ENCODE assay signal across 29 cellular contexts in genomic region chrX:119478504-119478903, GRCh38. TPM values are rescaled to one million over a fixed set of nuclear protein-coding genes. Genes with fewer than 3 reads are reported as not detected.
A peak's percentile ranks its signal among the peaks of the same experiment; 100 is the strongest.
DNase-seq lines count a peak whose midpoint lies in the region; ATAC-seq, FAIRE-seq and TF ChIP-seq lines count a peak whose summit lies in the region.
"Had no signal": no experiment of that assay in that cellular context is flagged by ENCODE, and none has a peak within 500 bp of the region (broad histone marks: within the 10 kb centered on the region; RNA-seq: fewer than 3 reads in every experiment).

No MANE protein-coding gene starts in this region.

- H4K91ac ChIP-seq in mesenchymal stem cell (ENCODE audit: low read length), result no peak overlapping the region

- 14% methylated on average over 4 of the region's 4 CpGs for WGBS in K562 (ENCODE audit: insufficient coverage, low coverage, missing lambda C conversion rate)
- no CpG with 5 or more reads among the region's 4 CpGs for WGBS in mesenchymal stem cell

- TF ChIP-seq CTCF in K562 (IDR thresholded peaks at IDR 0.05 in 2 of 3, conservative IDR thresholded peaks at IDR 0.05 in 1 of 3; ENCODE audit: insufficient read depth in 2 of 3, low read depth in 1 of 3, low read length in 3 of 3), result no peak

- FAIRE-seq in K562 (lab: Jason Lieb, UNC), result no peak
- FAIRE-seq: endothelial cell of umbilical vein, keratinocyte, pancreas had no signal

- H3K18ac ChIP-seq in mesenchymal stem cell (ENCODE audit: low read depth in 1 of 2, low read length in 2 of 2), result no peak overlapping the region

- in situ Hi-C loops in K562 (cut with MboI), result no loop called here

- no peak overlapping the region for H3K4me3 ChIP-seq in K562
- peak overlapping the region in 1 of 2 experiments; percentile 49 for H3K4me3 ChIP-seq in mesenchymal stem cell (ENCODE audit: insufficient read depth in 1 of 2, low read depth in 1 of 2, low read length in 2 of 2)
- H3K4me3 ChIP-seq: lung, mucosa of descending colon, pancreas had no signal

- no peaks in the 10 kb centered on the region for H3K9me3 ChIP-seq in K562 (replicated peaks; ENCODE audit: control insufficient read depth, insufficient read depth, low read depth, low read length)
- no peaks in the 10 kb centered on the region for H3K9me3 ChIP-seq in mesenchymal stem cell (ENCODE audit: control insufficient read depth, low read length)
- H3K9me3 ChIP-seq: mucosa of descending colon, pancreas had no signal

- H3K9ac ChIP-seq in K562 (ENCODE audit: insufficient read depth in 1 of 2, low read depth in 2 of 2, low read length in 2 of 2) (no peak overlapping the region), mesenchymal stem cell (ENCODE audit: low read length) (peak overlapping the region; percentile 50)

- H3K4me2 ChIP-seq in K562 (ENCODE audit: insufficient read depth, low read length) (no peak overlapping the region), mesenchymal stem cell (ENCODE audit: low read length, poor library complexity, severe bottlenecking) (no peak overlapping the region)

- DNase-seq in NCI-H2171 treated with DMSO at 0.1 percent for 48 hours (lab: John Stamatoyannopoulos, UW) (peak; percentile 7), NCI-H2171 (lab: John Stamatoyannopoulos, UW) (no peak), K562 (ENCODE audit: extremely low read depth in 1 of 4, low spot score in 3 of 4) (no peak), mesenchymal stem cell (no peak), iPS-NIHi11 (ENCODE audit: low spot score) (no peak), NOMO-1 treated with dmso at 0.1 percent for 144 hours (lab: John Stamatoyannopoulos, UW; ENCODE audit: unreplicated experiment) (no peak), cerebellar nuclear complex (lab: John Stamatoyannopoulos, UW) (no peak)
- DNase-seq: activated CD4-positive, alpha-beta T cell treated with anti-CD3 and anti-CD28 coated beads for 4 hours; activated CD8-positive, alpha-beta memory T cell treated with anti-CD3 and anti-CD28 coated beads for 24 hours; activated effector memory CD4-positive, alpha-beta T cell treated with Interleukin-2 at 50 U/mL for 16 hours; activated naive CD8-positive, alpha-beta T cell treated with anti-CD3 and anti-CD28 coated beads for 36 hours; CD4-positive, alpha-beta memory T cell; DMS153; H9; MM.1S; NCI-H1417; NCI-H2081 treated with DMSO at 0.1 percent for 48 hours; right cardiac atrium; Right ventricle myocardium superior; stimulated activated CD4-positive, alpha-beta T cell treated with anti-CD3 and anti-CD28 coated beads, Interleukin-4, amount 100 ng/mL, for 24 hours; substantia nigra had no signal

- H3K79me1 ChIP-seq in mesenchymal stem cell (replicated peaks; ENCODE audit: low read length, poor library complexity, severe bottlenecking), result no peaks in the 10 kb centered on the region

- no peak overlapping the region for H2BK15ac ChIP-seq in mesenchymal stem cell (ENCODE audit: low read depth, poor library complexity, severe bottlenecking)

- H3K36me3 ChIP-seq in K562 (ENCODE audit: control insufficient read depth, insufficient read depth, low read length) (no peaks in the 10 kb centered on the region), mesenchymal stem cell (ENCODE audit: control insufficient read depth in 1 of 2, insufficient read depth in 2 of 2, low read depth in 1 of 2, low read length in 2 of 2) (no peaks in the 10 kb centered on the region)
- H3K36me3 ChIP-seq: pancreas had no signal

- no peak overlapping the region for H2BK5ac ChIP-seq in mesenchymal stem cell (ENCODE audit: low read depth, low read length, poor library complexity, severe bottlenecking)

- no peak overlapping the region for H2AK5ac ChIP-seq in mesenchymal stem cell (ENCODE audit: low read length, severe bottlenecking)

- H2AFZ ChIP-seq in K562 (ENCODE audit: low read depth, low read length) (no peak overlapping the region), mesenchymal stem cell (ENCODE audit: low read depth, low read length) (no peak overlapping the region)

- POLR2A ChIA-PET in K562 (lab: Yijun Ruan, JAX), result interaction anchor here (0.6 to 3.1 kb wide), 5 partner anchors 9 to 1129 kb away, joined by 3 to 22 read pairs (median 3); partner anchors contain the start of gene SLC25A5

- ATAC-seq in K562 (no peak), HG02642 (IDR thresholded peaks at IDR 0.05; ENCODE audit: poor library complexity, unreplicated experiment) (no peak)
- ATAC-seq: stimulated activated effector memory CD8-positive, alpha-beta T cell treated with anti-CD3 and anti-CD28 coated beads, Interleukin-12 subunit alpha, Interleukin-12 subunit beta, amount 100 ng/mL, for 72 hours had no signal

- TF ChIP-seq RAD21 in K562 (CRISPR knock-in tag; conservative IDR thresholded peaks at IDR 0.05 in 1 of 2, IDR thresholded peaks at IDR 0.05 in 1 of 2), result no peak

- TF ChIP-seq POLR2A in K562 (conservative IDR thresholded peaks at IDR 0.05), result no peak

- H3K27me3 ChIP-seq in K562 (ENCODE audit: control insufficient read depth in 2 of 2, insufficient read depth in 2 of 2, low read length in 2 of 2) (peaks cover 0 to 4% of the 10 kb centered on the region in 2 experiments; a peak in 3 of 5 replicates), mesenchymal stem cell (ENCODE audit: control insufficient read depth in 1 of 2, insufficient read depth in 1 of 2, low read length in 2 of 2) (peaks cover 0 to 6% of the 10 kb centered on the region in 2 experiments)
- H3K27me3 ChIP-seq: pancreas had no signal

- H3K79me2 ChIP-seq in K562 (ENCODE audit: control insufficient read depth, insufficient read depth, low read length), result no peaks in the 10 kb centered on the region

- H3K9me1 ChIP-seq in K562 (ENCODE audit: control insufficient read depth, insufficient read depth, low read length), result no peaks in the 10 kb centered on the region

- intact Hi-C loops in K562 (cut with micrococcal nuclease), result no loop called here

- H4K20me1 ChIP-seq in K562 (replicated peaks; ENCODE audit: control insufficient read depth, insufficient read depth, low read length), result no peaks in the 10 kb centered on the region

- no TSS peak for BruUV-seq in K562 (replicated peaks; lab: Mats Ljungman, UMichigan)

- H3K14ac ChIP-seq in mesenchymal stem cell (ENCODE audit: low read length in 2 of 2), result no peak overlapping the region

- peaks cover 6 to 9% of the 10 kb centered on the region in 2 experiments; a peak in 3 of 5 replicates for H3K4me1 ChIP-seq in K562 (replicated peaks in 1 of 2; ENCODE audit: control insufficient read depth in 2 of 2, insufficient read depth in 2 of 2, low read length in 2 of 2)
- H3K4me1 ChIP-seq in mesenchymal stem cell (ENCODE audit: control insufficient read depth, insufficient read depth, low read depth, low read length), result no peaks in the 10 kb centered on the region

- no peak for TF ChIP-seq EP300 in K562 (IDR thresholded peaks at IDR 0.05; ENCODE audit: low read length)

- CTCF ChIA-PET in K562 (lab: Yijun Ruan, JAX; ENCODE audit: low intra/inter-chr PET ratio), result no interaction called here

- H3K23ac ChIP-seq in mesenchymal stem cell (ENCODE audit: low read length in 2 of 2), result no peak overlapping the region

- no peak overlapping the region for H2BK12ac ChIP-seq in mesenchymal stem cell (ENCODE audit: low read length in 2 of 2)

- H3K27ac ChIP-seq in K562 (ENCODE audit: extremely low read depth, low read depth, low read length) (no peak overlapping the region), mesenchymal stem cell (ENCODE audit: low read length, poor library complexity, severe bottlenecking) (no peak overlapping the region)
- H3K27ac ChIP-seq: 22Rv1 had no signal

- H3K4ac ChIP-seq in mesenchymal stem cell (ENCODE audit: low read depth in 1 of 2, low read length in 2 of 2), result no peak overlapping the region

- no peak overlapping the region for H4K8ac ChIP-seq in mesenchymal stem cell (ENCODE audit: low read length)

- H2BK120ac ChIP-seq in mesenchymal stem cell (ENCODE audit: low read depth, low read length), result no peak overlapping the region

TF ChIP-seq in K562, 482 proteins besides CTCF, POLR2A, EP300 and RAD21:
- TF ChIP-seq ZFX (CRISPR knock-in tag; IDR thresholded peaks at IDR 0.05) (no peak), ESRRA (IDR thresholded peaks at IDR 0.05; ENCODE audit: borderline replicate concordance, low read depth) (peak; percentile 57; the same call in 1 of the 2 replicates)

RNA-seq across cellular contexts. Expression of gene SLC25A5, which starts 10.3 kb away (rescaled TPM):
- total RNA-seq in K562 (2011; cell fraction: chromatin; rRNA removed; ENCODE audit: low replicate concordance), result 103 and 142 TPM in 2 replicates
- 130 and 151 TPM in 2 replicates for total RNA-seq in K562 (2011; cell fraction: nucleolus; rRNA removed)
- 173 and 218 TPM in 2 replicates for total RNA-seq in K562 (2011; cell fraction: nucleoplasm; rRNA removed)
- 460 and 470 TPM in 2 replicates for total RNA-seq in K562 (2014; rRNA removed)
- total RNA-seq in K562 (2014; rRNA removed; fragmentation: Illumina TruSeq; extraction: Trizol), result 493 and 498 TPM in 2 replicates
- 478 and 489 TPM in 2 replicates for total RNA-seq in K562 (2015; rRNA removed; fragmentation: Illumina TruSeq; extraction: Trizol)
- 762 and 796 TPM in 2 replicates for total RNA-seq in K562 (2021)
- polyA plus RNA-seq in K562 (2011; rRNA removed), result 499 and 591 TPM in 2 replicates
- polyA plus RNA-seq in K562 (2011; cell fraction: cytosol; rRNA removed), result 1,022 and 1,125 TPM in 2 replicates
- 386 and 505 TPM in 2 replicates for polyA plus RNA-seq in K562 (2011; cell fraction: nucleus; rRNA removed)
- 1,005 and 1,059 TPM in 2 replicates for polyA plus RNA-seq in K562 (2012)
- 649 and 665 TPM in 2 replicates for polyA plus RNA-seq in K562 (2014; fragmentation: Illumina TruSeq; extraction: Trizol)
- polyA plus RNA-seq in K562 (2014; fragmentation: Nextera tagmentation; extraction: Ambion mirVana), result 1,000 to 10,000 TPM; 3,491 to 5,247 TPM
- polyA plus RNA-seq in K562 (2014; rRNA removed), result 596 and 629 TPM in 2 replicates
- 714 and 717 TPM in 2 replicates for polyA minus RNA-seq in K562 (2011; rRNA and poly(A)+ RNA removed)
- polyA minus RNA-seq in K562 (2011; cell fraction: cytosol; rRNA and poly(A)+ RNA removed), result 498 and 579 TPM in 2 replicates
- 44.0 and 102 TPM in 2 replicates for polyA minus RNA-seq in K562 (2011; cell fraction: nucleus; rRNA and poly(A)+ RNA removed)
- polyA plus RNA-seq in mesenchymal stem cell (2013, experiment 1 of 2), result 226 TPM
- 223 TPM for polyA plus RNA-seq in mesenchymal stem cell (2013, experiment 2 of 2)
